Comparison of ENCODE assay signal across 1 cellular context in genomic region chr11:68038226-68038717, GRCh38.
TF ChIP-seq lines count a peak whose summit lies in the region.

No MANE protein-coding gene starts in this region.

TF ChIP-seq in HepG2, 621 proteins besides CTCF, POLR2A, EP300 and RAD21 (continued from another document and continues in another):
- TF ChIP-seq MED8 (CRISPR knock-in tag; IDR thresholded peaks at IDR 0.05; ENCODE audit: insufficient replicate concordance) (peak; percentile 91), NFAT5 (CRISPR knock-in tag; IDR thresholded peaks at IDR 0.05) (peak; percentile 72; the same call in 1 of the 2 replicates), ZBTB2 (CRISPR knock-in tag; IDR thresholded peaks at IDR 0.05; ENCODE audit: low read depth) (peak; percentile 76; the same call in 1 of the 2 replicates), NR2F6 (IDR thresholded peaks at IDR 0.05) (peak; percentile 97), NR2F6 (CRISPR knock-in tag; IDR thresholded peaks at IDR 0.05) (peak; percentile 100), MAFF (IDR thresholded peaks at IDR 0.05; ENCODE audit: low read depth, low read length) (no peak), ZSCAN30 (CRISPR knock-in tag; IDR thresholded peaks at IDR 0.05) (no peak), ZNF747 (CRISPR knock-in tag; IDR thresholded peaks at IDR 0.05; ENCODE audit: borderline replicate concordance) (peak; percentile 65; the same call in 1 of the 2 replicates), HNRNPK (IDR thresholded peaks at IDR 0.05; ENCODE audit: low read depth, low read length, poor library complexity, severe bottlenecking) (peak; percentile 53), ZBTB42 (CRISPR knock-in tag; IDR thresholded peaks at IDR 0.05) (peak; percentile 96; the same call in 1 of the 2 replicates), ZNF672 (CRISPR knock-in tag; IDR thresholded peaks at IDR 0.05) (peak; percentile 90; the same call in 1 of the 2 replicates), ZNF879 (CRISPR knock-in tag; IDR thresholded peaks at IDR 0.05) (no peak), POLR2AphosphoS2 (IDR thresholded peaks at IDR 0.05; ENCODE audit: low read depth, low read length) (0 out of 2 replicates have a peak, but pooled peaks have one; percentile 48), ZNF333 (CRISPR knock-in tag; IDR thresholded peaks at IDR 0.05; ENCODE audit: borderline replicate concordance) (peak; percentile 92), JARID2 (CRISPR knock-in tag; IDR thresholded peaks at IDR 0.05; ENCODE audit: insufficient replicate concordance) (peak; percentile 12), IRF2 (CRISPR knock-in tag; IDR thresholded peaks at IDR 0.05) (peak; percentile 84), ZXDC (CRISPR knock-in tag; IDR thresholded peaks at IDR 0.05) (peak; percentile 83), ZNF335 (CRISPR knock-in tag; IDR thresholded peaks at IDR 0.05) (peak; percentile 81; the same call in 1 of the 2 replicates), ZNF580 (CRISPR knock-in tag; IDR thresholded peaks at IDR 0.05; ENCODE audit: borderline replicate concordance, low read depth) (peak; percentile 84), MEIS2 (CRISPR knock-in tag; IDR thresholded peaks at IDR 0.05) (peak; percentile 98), CENPX (CRISPR knock-in tag; IDR thresholded peaks at IDR 0.05) (no peak), LCORL (IDR thresholded peaks at IDR 0.05) (no peak), LCORL (CRISPR knock-in tag; IDR thresholded peaks at IDR 0.05) (peak; percentile 98), IKZF1 (IDR thresholded peaks at IDR 0.05) (no peak), NR2F1 (CRISPR knock-in tag; IDR thresholded peaks at IDR 0.05) (peak; percentile 97 to 98), SMYD3 (CRISPR knock-in tag; IDR thresholded peaks at IDR 0.05) (no peak), HOXA3 (CRISPR knock-in tag; IDR thresholded peaks at IDR 0.05) (peak; percentile 91), ZNF556 (CRISPR knock-in tag; IDR thresholded peaks at IDR 0.05; ENCODE audit: borderline replicate concordance) (peak; percentile 93), TRAFD1 (CRISPR knock-in tag; IDR thresholded peaks at IDR 0.05; ENCODE audit: borderline replicate concordance) (0 out of 2 replicates have a peak, but pooled peaks have one; percentile 86), ZNF782 (CRISPR knock-in tag; IDR thresholded peaks at IDR 0.05; ENCODE audit: borderline replicate concordance) (0 out of 2 replicates have a peak, but pooled peaks have one; percentile 76), ZNF558 (CRISPR knock-in tag; IDR thresholded peaks at IDR 0.05; ENCODE audit: borderline replicate concordance) (no peak; the same call in none of the 2 replicates), FOXK1 (CRISPR knock-in tag; IDR thresholded peaks at IDR 0.05; ENCODE audit: borderline replicate concordance, low read depth) (0 out of 2 replicates have a peak, but pooled peaks have one; percentile 39), ZNF34 (CRISPR knock-in tag; IDR thresholded peaks at IDR 0.05; ENCODE audit: borderline replicate concordance) (no peak), ZNF414 (CRISPR knock-in tag; IDR thresholded peaks at IDR 0.05) (peak; percentile 95; the same call in 1 of the 2 replicates), ZNF891 (CRISPR knock-in tag; IDR thresholded peaks at IDR 0.05) (no peak), ZNF234 (CRISPR knock-in tag; conservative IDR thresholded peaks at IDR 0.05) (peak; percentile 48; the same call in 1 of the 2 replicates), PRMT3 (CRISPR knock-in tag; IDR thresholded peaks at IDR 0.05; ENCODE audit: borderline replicate concordance, low read depth) (0 out of 2 replicates have a peak, but pooled peaks have one; percentile 75), HMG20B (CRISPR knock-in tag; conservative IDR thresholded peaks at IDR 0.05) (peak; percentile 85), SRSF9 (IDR thresholded peaks at IDR 0.05; ENCODE audit: borderline replicate concordance, insufficient read depth, low read depth, low read length, poor library complexity, severe bottlenecking) (no peak), THRA (CRISPR knock-in tag; IDR thresholded peaks at IDR 0.05; ENCODE audit: borderline replicate concordance) (peak; percentile 99), ELF1 (CRISPR knock-in tag; IDR thresholded peaks at IDR 0.05) (no peak; the same call in 1 of the 2 replicates), EZH2 (conservative IDR thresholded peaks at IDR 0.05; ENCODE audit: low read depth, low read length) (no peak), BRCA1 (CRISPR knock-in tag; IDR thresholded peaks at IDR 0.05) (0 out of 2 replicates have a peak, but pooled peaks have one; percentile 85), ZNF263 (CRISPR knock-in tag; IDR thresholded peaks at IDR 0.05) (peak; percentile 85), SOX5 (CRISPR knock-in tag; IDR thresholded peaks at IDR 0.05; ENCODE audit: borderline replicate concordance) (peak; percentile 73; the same call in 1 of the 2 replicates), ZNF329 (CRISPR knock-in tag; IDR thresholded peaks at IDR 0.05; ENCODE audit: low read depth) (no peak), BCLAF1 (IDR thresholded peaks at IDR 0.05) (no peak), ZNF484 (CRISPR knock-in tag; IDR thresholded peaks at IDR 0.05; ENCODE audit: borderline replicate concordance, low read depth) (no peak)
